Comparison of ENCODE assay signal across 8 cellular contexts in the genomic region with DNA sequence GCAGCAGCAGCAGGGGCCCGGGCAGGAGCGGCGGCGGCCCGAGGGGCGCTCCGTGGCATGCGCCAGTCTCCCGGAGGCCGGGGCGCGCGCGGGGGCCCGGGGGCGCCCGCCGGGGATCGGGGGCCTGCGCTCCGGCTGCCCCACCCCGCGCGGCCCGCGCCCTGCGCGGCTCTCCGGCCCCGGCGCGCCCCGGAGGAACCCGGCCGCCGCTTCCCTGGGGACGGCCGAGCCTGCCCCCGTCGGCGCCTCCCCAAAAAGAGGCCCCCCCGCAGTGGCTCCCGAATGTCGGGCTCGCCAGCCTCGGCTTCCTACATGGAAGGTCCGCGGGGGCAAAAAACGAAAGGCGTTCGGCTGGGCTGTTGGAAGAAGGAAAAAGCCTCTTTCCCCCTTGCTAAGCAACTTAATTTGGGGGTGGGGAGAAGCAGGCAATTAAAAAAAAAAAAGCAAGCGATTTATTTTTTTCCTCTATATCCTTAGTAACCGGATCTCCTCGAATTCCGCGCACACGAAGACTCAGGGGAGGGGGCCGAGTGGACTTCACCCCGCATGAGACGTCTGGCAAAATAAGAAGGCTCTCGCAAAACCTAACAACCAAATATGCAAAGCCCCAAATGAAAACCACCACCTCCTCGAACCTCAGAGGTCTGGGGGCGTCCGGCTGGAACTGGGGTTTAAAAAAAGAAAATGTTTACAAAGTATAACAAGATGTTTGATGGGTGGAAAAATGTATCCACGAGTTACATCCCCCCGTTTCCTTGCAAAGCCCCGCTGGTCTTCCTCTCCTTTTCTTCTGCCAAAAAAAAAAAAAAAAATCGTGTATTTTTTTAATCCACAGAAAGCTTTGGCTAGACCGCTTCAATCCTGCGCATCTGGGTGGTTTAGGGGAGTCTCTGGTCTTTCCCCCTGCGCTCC. TPM values are rescaled to one million over a fixed set of nuclear protein-coding genes. Genes with fewer than 3 reads are reported as not detected.
DNase-seq lines count a peak whose midpoint lies in the region; ATAC-seq and TF ChIP-seq lines count a peak whose summit lies in the region.

A gene with protein sequence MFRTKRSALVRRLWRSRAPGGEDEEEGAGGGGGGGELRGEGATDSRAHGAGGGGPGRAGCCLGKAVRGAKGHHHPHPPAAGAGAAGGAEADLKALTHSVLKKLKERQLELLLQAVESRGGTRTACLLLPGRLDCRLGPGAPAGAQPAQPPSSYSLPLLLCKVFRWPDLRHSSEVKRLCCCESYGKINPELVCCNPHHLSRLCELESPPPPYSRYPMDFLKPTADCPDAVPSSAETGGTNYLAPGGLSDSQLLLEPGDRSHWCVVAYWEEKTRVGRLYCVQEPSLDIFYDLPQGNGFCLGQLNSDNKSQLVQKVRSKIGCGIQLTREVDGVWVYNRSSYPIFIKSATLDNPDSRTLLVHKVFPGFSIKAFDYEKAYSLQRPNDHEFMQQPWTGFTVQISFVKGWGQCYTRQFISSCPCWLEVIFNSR (minus strand): TSS at position 430 of the 912 bp plus-strand sequence. CDS start 541 bp downstream, outside the sequence.

- TF ChIP-seq CTCF in fibroblast of lung (conservative IDR thresholded peaks at IDR 0.05 in 1 of 2, IDR thresholded peaks at IDR 0.05 in 1 of 2; ENCODE audit: low read depth in 1 of 2, low read length in 2 of 2): no peak
- TF ChIP-seq CTCF in neural progenitor cell (IDR thresholded peaks at IDR 0.05): no peak

- H4K20me1 ChIP-seq in fibroblast of lung (ENCODE audit: control insufficient read depth, extremely low read depth, insufficient read depth, low read length) (no peaks in the 10 kb centered on the region), neural progenitor cell (ENCODE audit: low read depth) (peaks cover 36% of the 10 kb centered on the region)

- no peak for ATAC-seq in HG02571 (IDR thresholded peaks at IDR 0.05; ENCODE audit: unreplicated experiment)

- H3K4me1 ChIP-seq in fibroblast of lung (ENCODE audit: control insufficient read depth, extremely low read depth, insufficient read depth, low read length): peaks cover 17% of the 10 kb centered on the region
- H3K4me1 ChIP-seq in neural progenitor cell: peaks cover 44% of the 10 kb centered on the region

- H3F3A ChIP-seq in neural progenitor cell (ENCODE audit: low read depth): peaks cover 52% of the 10 kb centered on the region

- H3K27ac ChIP-seq in fibroblast of lung (ENCODE audit: insufficient read depth, low read length) (peak within 1 kb of the TSS; percentile 86), neural progenitor cell (peak within 1 kb of the TSS; percentile 29)

- H3K79me2 ChIP-seq in fibroblast of lung (ENCODE audit: control insufficient read depth, insufficient read depth, low read length) (peaks cover 56% of the 10 kb centered on the region), neural progenitor cell (ENCODE audit: low read depth) (no peaks in the 10 kb centered on the region)

- H3K27me3 ChIP-seq in fibroblast of lung (ENCODE audit: control insufficient read depth, insufficient read depth, low read length) (no peaks in the 10 kb centered on the region), neural progenitor cell (peaks cover 82% of the 10 kb centered on the region)

- peaks cover 38% of the 10 kb centered on the region for H3K4me1 Mint-ChIP-seq in T-helper 1 cell treated with Interleukin-12 subunit alpha and Interleukin-12 subunit beta and Interleukin-4 antibody, amounts not matched to agents 30 μg/mL and 1 μg/mL, for 36 hours (ENCODE audit: low read depth)
- peaks cover 41% of the 10 kb centered on the region for H3K4me1 Mint-ChIP-seq in neural progenitor cell

- H3K36me3 Mint-ChIP-seq in T-helper 1 cell treated with Interleukin-12 subunit alpha and Interleukin-12 subunit beta and Interleukin-4 antibody, amounts not matched to agents 30 μg/mL and 1 μg/mL, for 36 hours (ENCODE audit: low read depth): peaks cover 33% of the 10 kb centered on the region
- no peaks in the 10 kb centered on the region for H3K36me3 Mint-ChIP-seq in neural progenitor cell

- peak within 1 kb of the TSS; percentile 94 for H3K27ac Mint-ChIP-seq in T-helper 1 cell treated with Interleukin-12 subunit alpha and Interleukin-12 subunit beta and Interleukin-4 antibody, amounts not matched to agents 30 μg/mL and 1 μg/mL, for 36 hours
- peak within 1 kb of the TSS; percentile 96 for H3K27ac Mint-ChIP-seq in neural progenitor cell

- H3K4me2 ChIP-seq in fibroblast of lung (ENCODE audit: extremely low read depth, insufficient read depth, low read length) (peak within 1 kb of the TSS; percentile 95), neural progenitor cell (peak within 1 kb of the TSS; percentile 90)

- H2AFZ ChIP-seq in fibroblast of lung (ENCODE audit: low read length) (peak within 1 kb of the TSS; percentile 25), neural progenitor cell (replicated peaks) (peak within 1 kb of the TSS; percentile 84)

- peak within 1 kb of the TSS; percentile 99 for H3K4me3 Mint-ChIP-seq in T-helper 1 cell treated with Interleukin-12 subunit alpha and Interleukin-12 subunit beta and Interleukin-4 antibody, amounts not matched to agents 30 μg/mL and 1 μg/mL, for 36 hours
- peak within 1 kb of the TSS; percentile 99 for H3K4me3 Mint-ChIP-seq in neural progenitor cell

- DNase-seq in activated gamma-delta T cell (lab: John Stamatoyannopoulos, UW): peak; percentile 19
- DNase-seq in activated gamma-delta T cell treated with Interleukin-2 at 50 U/mL for 16 hours: no peak
- peak in 1 of 2 donors; percentile 46 for DNase-seq in fibroblast of lung (ENCODE audit: low read depth in 2 of 2)
- no peak for DNase-seq in neural progenitor cell (ENCODE audit: low spot score)
- no peak for DNase-seq in medulla oblongata (ENCODE audit: extremely low spot score)
- no peak for DNase-seq in putamen (ENCODE audit: low spot score)

- no peaks in the 10 kb centered on the region for H3K9me3 Mint-ChIP-seq in T-helper 1 cell treated with Interleukin-12 subunit alpha and Interleukin-12 subunit beta and Interleukin-4 antibody, amounts not matched to agents 30 μg/mL and 1 μg/mL, for 36 hours
- H3K9me3 Mint-ChIP-seq in neural progenitor cell: no peaks in the 10 kb centered on the region

- no peaks in the 10 kb centered on the region for H3K36me3 ChIP-seq in fibroblast of lung (ENCODE audit: control insufficient read depth, insufficient read depth, low read length)
- no peaks in the 10 kb centered on the region for H3K36me3 ChIP-seq in neural progenitor cell

- H3K9ac ChIP-seq in fibroblast of lung (ENCODE audit: insufficient read depth, low read length) (peak within 1 kb of the TSS; percentile 89), neural progenitor cell (no peak within 1 kb of the TSS)

- H3K4me3 ChIP-seq in fibroblast of lung (replicated peaks in 1 of 4; ENCODE audit: control extremely low read depth in 1 of 4, insufficient read depth in 1 of 4, low read depth in 3 of 4, low read length in 4 of 4): peak within 1 kb of the TSS; percentile 82 to 96 (median 89)
- H3K4me3 ChIP-seq in neural progenitor cell: peak within 1 kb of the TSS; percentile 49

- no peaks in the 10 kb centered on the region for H3K27me3 Mint-ChIP-seq in T-helper 1 cell treated with Interleukin-12 subunit alpha and Interleukin-12 subunit beta and Interleukin-4 antibody, amounts not matched to agents 30 μg/mL and 1 μg/mL, for 36 hours (ENCODE audit: low read depth)
- H3K27me3 Mint-ChIP-seq in neural progenitor cell (ENCODE audit: insufficient read depth, low read depth): peaks cover 14% of the 10 kb centered on the region

- no peaks in the 10 kb centered on the region for H3K9me3 ChIP-seq in fibroblast of lung (ENCODE audit: control insufficient read depth, insufficient read depth, low read depth, low read length)
- no peaks in the 10 kb centered on the region for H3K9me3 ChIP-seq in neural progenitor cell (ENCODE audit: low read depth)

RNA-seq across cellular contexts. Expression of the gene that starts here (rescaled TPM):
- total RNA-seq in fibroblast of lung (16.3 and 23.1 TPM in 2 replicates), neural progenitor cell (ENCODE audit: low replicate concordance) (1.1 and 2.0 TPM in 2 replicates)
- 6.1 and 8.1 TPM in 2 replicates for polyA plus RNA-seq in fibroblast of lung
- polyA plus RNA-seq in fibroblast of lung (2012): 5.0 and 7.1 TPM in 2 replicates
- polyA minus RNA-seq in fibroblast of lung (ENCODE audit: low replicate concordance): 14.3 and 26.8 TPM in 2 replicates
